8 cellular contexts compared by ENCODE assay signal in the genomic region with DNA sequence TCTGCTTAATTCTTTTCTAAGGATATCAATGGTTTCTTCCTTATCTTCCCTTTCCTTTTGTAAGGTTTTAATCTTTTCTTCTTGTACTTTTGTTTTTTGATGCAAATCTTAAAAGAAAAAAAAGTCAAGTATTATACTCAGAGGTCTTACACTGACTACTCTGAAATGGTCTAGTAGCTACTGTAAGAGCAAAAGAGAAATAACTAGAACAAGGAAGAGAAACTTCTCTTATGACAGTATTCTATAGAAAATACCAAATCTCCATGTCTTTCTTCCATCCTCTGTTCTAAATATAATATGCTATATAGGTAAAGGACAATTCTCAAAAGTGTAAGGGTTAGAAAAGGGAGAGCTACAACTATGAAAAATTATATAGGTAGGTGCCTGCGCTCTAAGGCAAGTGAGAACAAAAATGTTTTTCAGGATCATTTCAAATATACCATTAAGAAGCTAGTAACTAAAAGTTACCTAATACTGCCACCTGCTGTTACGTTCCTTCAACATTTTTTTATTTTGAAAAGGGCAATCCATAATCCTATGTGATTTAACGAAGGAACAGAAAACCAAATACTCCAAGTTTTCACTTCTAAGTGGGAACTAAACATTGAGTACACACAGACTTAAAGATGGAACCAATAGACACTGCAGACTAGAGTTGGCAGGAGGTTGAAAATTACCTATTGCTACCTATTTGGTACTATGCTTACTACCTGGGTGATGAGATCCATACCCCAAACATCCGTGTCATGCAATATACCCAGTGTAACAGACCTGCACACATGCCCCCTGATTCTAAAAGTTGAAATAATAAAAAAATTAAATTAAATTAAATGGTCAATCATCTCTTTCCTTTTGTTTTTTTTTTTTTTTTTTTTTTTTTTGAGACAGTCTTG.
A peak's percentile ranks its signal among the peaks of the same experiment; 100 is the strongest.
DNase-seq lines count a peak whose midpoint lies in the region; ATAC-seq and TF ChIP-seq lines count a peak whose summit lies in the region.

No MANE protein-coding gene starts in this region.

- peak; percentile 54; the same call in 1 of the 2 replicates for TF ChIP-seq CTCF in OCI-LY1 (IDR thresholded peaks at IDR 0.05; ENCODE audit: low read length)

- H3K27ac ChIP-seq in OCI-LY1 (ENCODE audit: low read depth, low read length, poor library complexity, severe bottlenecking): no peak overlapping the region

- no peak overlapping the region for H3K4me3 Mint-ChIP-seq in dendritic cell treated with granulocyte-macrophage colony-stimulating factor and Interleukin-4, amounts not matched to agents 40 ng/mL and 50 ng/mL, for 4 days
- H3K4me3 Mint-ChIP-seq in memory B cell: no peak overlapping the region

- peak overlapping the region; percentile 69 for H3K27ac Mint-ChIP-seq in dendritic cell treated with granulocyte-macrophage colony-stimulating factor and Interleukin-4, amounts not matched to agents 40 ng/mL and 50 ng/mL, for 4 days
- peak overlapping the region; percentile 7 for H3K27ac Mint-ChIP-seq in memory B cell

- no peaks in the 10 kb centered on the region for H4K20me1 ChIP-seq in OCI-LY1 (ENCODE audit: insufficient read depth, low read length)

- no peaks in the 10 kb centered on the region for H3K27me3 Mint-ChIP-seq in dendritic cell treated with granulocyte-macrophage colony-stimulating factor and Interleukin-4, amounts not matched to agents 40 ng/mL and 50 ng/mL, for 4 days
- H3K27me3 Mint-ChIP-seq in memory B cell: no peaks in the 10 kb centered on the region

- no peak overlapping the region for H2AFZ ChIP-seq in OCI-LY1 (ENCODE audit: low read length)

- intact Hi-C loops in dendritic cell treated with granulocyte-macrophage colony-stimulating factor and Interleukin-4, amounts not matched to agents 40 ng/mL and 50 ng/mL, for 4 days (cut with micrococcal nuclease): loop anchor here (1.0 to 2.0 kb wide), 2 partner anchors 63 to 362 kb away; no protein-coding TSS in a partner anchor

- no peaks in the 10 kb centered on the region for H3K27me3 ChIP-seq in OCI-LY1 (ENCODE audit: insufficient read depth, low read length)

- no peak overlapping the region for H3K4me2 ChIP-seq in OCI-LY1 (ENCODE audit: low read length)

- peaks cover 88% of the 10 kb centered on the region for H3K36me3 ChIP-seq in OCI-LY1 (ENCODE audit: insufficient read depth, low read length)

- H3F3A ChIP-seq in OCI-LY1 (ENCODE audit: insufficient read depth, low read length): no peaks in the 10 kb centered on the region

- no peaks in the 10 kb centered on the region for H3K9me3 Mint-ChIP-seq in dendritic cell treated with granulocyte-macrophage colony-stimulating factor and Interleukin-4, amounts not matched to agents 40 ng/mL and 50 ng/mL, for 4 days
- no peaks in the 10 kb centered on the region for H3K9me3 Mint-ChIP-seq in memory B cell

- no peaks in the 10 kb centered on the region for H3K36me3 Mint-ChIP-seq in dendritic cell treated with granulocyte-macrophage colony-stimulating factor and Interleukin-4, amounts not matched to agents 40 ng/mL and 50 ng/mL, for 4 days (ENCODE audit: low read depth)
- no peaks in the 10 kb centered on the region for H3K36me3 Mint-ChIP-seq in memory B cell

- H3K9ac ChIP-seq in OCI-LY1 (ENCODE audit: low read length): no peak overlapping the region

- no peaks in the 10 kb centered on the region for H3K9me3 ChIP-seq in OCI-LY1 (ENCODE audit: low read length)

- DNase-seq in stimulated activated CD4-positive, alpha-beta T cell treated with anti-CD3 and anti-CD28 coated beads, Interleukin-4, amount 100 ng/mL, for 24 hours: peak; percentile 7
- no peak for DNase-seq in stimulated activated CD4-positive, alpha-beta T cell treated with anti-CD3 and anti-CD28 coated beads, Interleukin-2, amount 100 ng/mL, for 24 hours
- DNase-seq in HS-5 (ENCODE audit: low read depth) (peak; percentile 20), memory B cell (ENCODE audit: low spot score in 2 of 2) (peak; percentile 10 to 21)

- peaks cover 13% of the 10 kb centered on the region for H3K4me1 Mint-ChIP-seq in dendritic cell treated with granulocyte-macrophage colony-stimulating factor and Interleukin-4, amounts not matched to agents 40 ng/mL and 50 ng/mL, for 4 days (ENCODE audit: low read depth)
- H3K4me1 Mint-ChIP-seq in memory B cell: peaks cover 7% of the 10 kb centered on the region

- no peaks in the 10 kb centered on the region for H3K79me2 ChIP-seq in OCI-LY1 (ENCODE audit: insufficient read depth, low read length)

- H3K9me2 ChIP-seq in OCI-LY1 (ENCODE audit: low read depth, low read length): no peaks in the 10 kb centered on the region

- ATAC-seq in memory B cell (ENCODE audit: low read depth): peak; percentile 62
- ATAC-seq in HG03135 (IDR thresholded peaks at IDR 0.05; ENCODE audit: unreplicated experiment): no peak
- ATAC-seq in GM19324 (IDR thresholded peaks at IDR 0.05; ENCODE audit: low FRiP score, unreplicated experiment): no peak

- H3K4me1 ChIP-seq in OCI-LY1 (ENCODE audit: insufficient read depth, low read length, severe bottlenecking): no peaks in the 10 kb centered on the region

- H3K4me3 ChIP-seq in OCI-LY1 (ENCODE audit: low read depth, low read length, poor library complexity, severe bottlenecking): no peak overlapping the region

Comparison
In these comparisons a context has a peak if more than half of its experiments do, and no peak if none do; other contexts are left out.
1. DNase-seq: peak in stimulated activated CD4-positive, alpha-beta T cell treated with anti-CD3 and anti-CD28 coated beads, Interleukin-4, amount 100 ng/mL, for 24 hours (single experiment), HS-5 (single experiment) and memory B cell (2 of 2); none in stimulated activated CD4-positive, alpha-beta T cell treated with anti-CD3 and anti-CD28 coated beads, Interleukin-2, amount 100 ng/mL, for 24 hours (0 of 2).